In the genomic region with DNA sequence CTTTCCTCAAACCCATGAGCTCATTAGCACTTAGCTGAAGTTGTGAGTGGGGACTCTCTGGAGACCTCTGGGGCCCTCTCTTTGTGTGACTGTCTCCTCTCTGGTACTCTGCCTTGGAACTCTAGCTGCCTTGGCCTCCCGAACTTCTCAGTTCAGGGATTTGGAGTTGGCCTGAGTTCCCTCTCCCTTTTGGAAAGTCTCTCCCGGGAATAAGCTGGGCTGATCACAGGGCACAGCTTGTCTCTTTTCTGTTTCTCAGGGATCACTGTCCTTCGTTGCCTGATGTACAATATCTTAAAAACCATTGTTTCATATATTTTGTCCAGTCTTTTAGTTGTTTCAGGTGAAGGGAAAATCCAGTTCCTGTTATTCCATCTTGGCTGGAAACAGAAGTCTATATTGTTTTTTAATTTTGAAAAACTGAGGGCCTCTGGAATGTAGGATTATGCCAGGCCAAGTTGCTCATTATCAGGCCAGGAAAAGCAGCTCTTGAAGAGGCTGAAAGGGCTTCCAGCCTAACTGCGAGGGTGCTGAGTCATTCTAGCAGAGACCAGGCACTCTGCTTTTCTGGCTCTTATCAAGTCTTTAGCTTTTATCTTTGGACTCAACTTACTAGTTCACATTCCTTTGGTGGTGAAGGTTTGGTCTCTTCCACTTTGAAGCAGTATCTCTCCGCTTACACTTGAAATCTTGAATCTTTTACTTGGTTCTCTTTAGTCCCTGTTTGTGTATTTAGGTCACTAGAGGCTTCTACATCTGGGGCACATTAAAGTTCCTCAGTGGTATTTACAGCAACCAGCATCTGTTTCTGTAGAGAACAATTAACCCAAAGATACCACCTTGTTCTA, we compare ENCODE assay signal across 6 cellular contexts. TPM values are rescaled to one million over a fixed set of nuclear protein-coding genes. Genes with fewer than 3 reads are reported as not detected.
DNase-seq lines count a peak whose midpoint lies in the region; ATAC-seq and TF ChIP-seq lines count a peak whose summit lies in the region.

No MANE protein-coding gene starts in this region.

- no peak for TF ChIP-seq CTCF in fibroblast of villous mesenchyme (IDR thresholded peaks at IDR 0.05; ENCODE audit: insufficient read depth, low read depth, low read length)

- peak overlapping the region; percentile 93 for H2AFZ ChIP-seq in ACC112 (ENCODE audit: low read length, unreplicated experiment)

- DNase-seq in LHCN-M2 (ENCODE audit: low read depth), result peak; percentile 79
- peak; percentile 91 for DNase-seq in fibroblast of villous mesenchyme (ENCODE audit: low read depth)
- peak; percentile 83 for DNase-seq in stromal cell of bone marrow (ENCODE audit: low read depth)
- no peak for DNase-seq in foreskin melanocyte

- no peaks in the 10 kb centered on the region for H3K36me3 ChIP-seq in ACC112 (ENCODE audit: insufficient read depth, low read length)

- H3K79me2 ChIP-seq in ACC112 (ENCODE audit: control insufficient read depth, insufficient read depth, low read length, unreplicated experiment), result no peaks in the 10 kb centered on the region

- no peak for ATAC-seq in GM19452 (IDR thresholded peaks at IDR 0.05; ENCODE audit: unreplicated experiment)

- H3K27ac ChIP-seq in ACC112 (ENCODE audit: low read depth, low read length), result peak overlapping the region; percentile 78

- H3K4me3 ChIP-seq in ACC112 (ENCODE audit: low read depth, low read length) (no peak overlapping the region), fibroblast of villous mesenchyme (ENCODE audit: low read depth, low read length) (no peak overlapping the region)

- no peaks in the 10 kb centered on the region for H3K27me3 ChIP-seq in ACC112 (ENCODE audit: insufficient read depth, low read length)

- H3K4me1 ChIP-seq in ACC112 (ENCODE audit: control insufficient read depth, insufficient read depth, low read length, unreplicated experiment), result peaks cover 20% of the 10 kb centered on the region

RNA-seq across cellular contexts. Expression of a gene that starts 8.4 kb away (rescaled TPM):
- total RNA-seq in LHCN-M2 (2014; rRNA removed) (137 and 144 TPM in 2 replicates), fibroblast of villous mesenchyme (37.1 and 44.8 TPM in 2 replicates)
- 90.4 TPM for polyA plus RNA-seq in LHCN-M2 (2012)

RNA-seq across cellular contexts. Expression of a gene that starts 44.6 kb away (rescaled TPM):
- total RNA-seq in LHCN-M2 (2014; rRNA removed), result 0.19 and 0.29 TPM in 2 replicates
- polyA plus RNA-seq in LHCN-M2 (2012), result 0.44 TPM
- total RNA-seq in fibroblast of villous mesenchyme, result 0.32 and 0.43 TPM in 2 replicates

RNA-seq across cellular contexts. Expression of a gene that starts 44.7 kb away (rescaled TPM):
- total RNA-seq in LHCN-M2 (2014; rRNA removed), result 83.1 and 90.6 TPM in 2 replicates
- polyA plus RNA-seq in LHCN-M2 (2012), result 39.2 TPM
- 33.2 and 54.0 TPM in 2 replicates for total RNA-seq in fibroblast of villous mesenchyme

RNA-seq across cellular contexts. Expression of a gene that starts 54.1 kb away (rescaled TPM):
- total RNA-seq in LHCN-M2 (2014; rRNA removed) (10.5 and 15.0 TPM in 2 replicates), fibroblast of villous mesenchyme (14.2 and 15.1 TPM in 2 replicates)
- polyA plus RNA-seq in LHCN-M2 (2012), result 26.0 TPM
